ENCODE assay signal across 2 cellular contexts in genomic region chr9:91179237-91180138, GRCh38.
TF ChIP-seq lines count a peak whose summit lies in the region.

No MANE protein-coding gene starts in this region.

TF ChIP-seq in IMR-90, 13 proteins besides CTCF, POLR2A, EP300 and RAD21:
- no peak for TF ChIP-seq CHD1 (IDR thresholded peaks at IDR 0.05; ENCODE audit: low read depth, low read length)
- no peak for TF ChIP-seq NFE2L2 (IDR thresholded peaks at IDR 0.05; ENCODE audit: low read depth, low read length)
- TF ChIP-seq RCOR1 (IDR thresholded peaks at IDR 0.05; ENCODE audit: insufficient replicate concordance, low read length), result peak; percentile 87
- TF ChIP-seq MAZ (IDR thresholded peaks at IDR 0.05; ENCODE audit: borderline replicate concordance, low read depth, low read length), result no peak
- TF ChIP-seq FOS (IDR thresholded peaks at IDR 0.05; ENCODE audit: low read depth, low read length), result peak; percentile 73
- 0 out of 2 replicates have a peak, but pooled peaks have one; percentile 1 for TF ChIP-seq SMC3 (IDR thresholded peaks at IDR 0.05; ENCODE audit: low read depth, low read length)
- peak; percentile 9; the same call in 1 of the 2 replicates for TF ChIP-seq CEBPB (IDR thresholded peaks at IDR 0.05; ENCODE audit: low read depth, low read length)
- TF ChIP-seq BHLHE40 (IDR thresholded peaks at IDR 0.05; ENCODE audit: low read depth, low read length), result peak; percentile 12; the same call in 1 of the 2 replicates

TF ChIP-seq in K562, 482 proteins besides CTCF, POLR2A, EP300 and RAD21:
- TF ChIP-seq CBX8 (IDR thresholded peaks at IDR 0.05; ENCODE audit: borderline replicate concordance, extremely low read depth, low read depth, low read length, poor library complexity, severe bottlenecking) (no peak), ARHGAP35 (IDR thresholded peaks at IDR 0.05; ENCODE audit: partially characterized antibody) (no peak), CBFA2T3 (IDR thresholded peaks at IDR 0.05) (0 out of 2 replicates have a peak, but pooled peaks have one; percentile 5), RBFOX2 (IDR thresholded peaks at IDR 0.05; ENCODE audit: low read depth, low read length) (no peak), EGR1 (conservative IDR thresholded peaks at IDR 0.05) (0 out of 2 replicates have a peak, but pooled peaks have one; percentile 19), HNRNPUL1 (IDR thresholded peaks at IDR 0.05; ENCODE audit: low read length) (no peak), RUNX1 (IDR thresholded peaks at IDR 0.05; ENCODE audit: low read depth) (no peak)
- TF ChIP-seq, protein P1, sequence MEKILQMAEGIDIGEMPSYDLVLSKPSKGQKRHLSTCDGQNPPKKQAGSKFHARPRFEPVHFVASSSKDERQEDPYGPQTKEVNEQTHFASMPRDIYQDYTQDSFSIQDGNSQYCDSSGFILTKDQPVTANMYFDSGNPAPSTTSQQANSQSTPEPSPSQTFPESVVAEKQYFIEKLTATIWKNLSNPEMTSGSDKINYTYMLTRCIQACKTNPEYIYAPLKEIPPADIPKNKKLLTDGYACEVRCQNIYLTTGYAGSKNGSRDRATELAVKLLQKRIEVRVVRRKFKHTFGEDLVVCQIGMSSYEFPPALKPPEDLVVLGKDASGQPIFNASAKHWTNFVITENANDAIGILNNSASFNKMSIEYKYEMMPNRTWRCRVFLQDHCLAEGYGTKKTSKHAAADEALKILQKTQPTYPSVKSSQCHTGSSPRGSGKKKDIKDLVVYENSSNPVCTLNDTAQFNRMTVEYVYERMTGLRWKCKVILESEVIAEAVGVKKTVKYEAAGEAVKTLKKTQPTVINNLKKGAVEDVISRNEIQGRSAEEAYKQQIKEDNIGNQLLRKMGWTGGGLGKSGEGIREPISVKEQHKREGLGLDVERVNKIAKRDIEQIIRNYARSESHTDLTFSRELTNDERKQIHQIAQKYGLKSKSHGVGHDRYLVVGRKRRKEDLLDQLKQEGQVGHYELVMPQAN (IDR thresholded peaks at IDR 0.05; ENCODE audit: borderline replicate concordance), result no peak
